12 cellular contexts compared by ENCODE assay signal in the genomic region with DNA sequence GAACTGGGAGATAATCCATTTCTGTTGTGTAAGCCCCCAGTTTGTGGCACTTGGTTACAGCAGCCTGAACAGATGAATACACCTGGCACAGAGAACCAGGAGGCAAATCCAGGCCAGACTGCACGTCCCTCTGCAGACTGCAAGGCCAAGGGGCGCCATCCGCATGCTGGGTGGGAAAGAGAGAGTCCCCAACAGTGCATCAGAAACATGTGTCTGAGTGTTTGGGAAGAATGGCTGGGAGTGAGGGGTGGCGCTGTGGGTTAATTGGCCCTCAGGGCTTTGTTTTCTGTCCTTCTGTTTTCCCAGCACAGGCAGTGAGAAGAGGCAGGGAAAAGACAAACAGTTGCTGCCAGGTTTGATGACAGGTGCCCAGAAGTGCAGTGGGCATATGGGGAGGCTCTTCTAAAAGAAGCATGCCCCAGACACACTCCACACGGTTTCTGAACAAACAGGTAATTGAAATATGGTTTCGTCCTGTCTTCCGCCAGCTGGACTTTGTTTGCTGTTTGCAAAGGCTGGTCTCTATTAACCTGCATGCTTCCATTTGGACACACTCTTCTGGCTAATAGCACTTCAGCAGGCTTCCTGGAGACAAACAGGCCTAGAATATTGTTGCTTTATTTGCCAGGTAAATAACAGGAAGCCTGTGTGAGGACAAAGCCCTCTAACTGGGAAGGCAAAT. TPM values are rescaled to one million over a fixed set of nuclear protein-coding genes. Genes with fewer than 3 reads are reported as not detected.
DNase-seq lines count a peak whose midpoint lies in the region; TF ChIP-seq lines count a peak whose summit lies in the region.
"Had no signal": no experiment of that assay in that cellular context is flagged by ENCODE, and none has a peak within 500 bp of the region (broad histone marks: within the 10 kb centered on the region; RNA-seq: fewer than 3 reads in every experiment).

No MANE protein-coding gene starts in this region.

- intact Hi-C loops in prostate gland (cut with DNase I) = no loop called here
- intact Hi-C loops in activated T-helper 2 cell treated with anti-CD3 and anti-CD28 coated beads, Interferon-gamma antibody, Interleukin-2, Interleukin-4, amounts not matched to agents 10 μg/mL and 5 μg/mL and 100 μg/mL, durations not matched to agents 14 hours and 24 hours and 36 hours (cut with micrococcal nuclease) = no loop called here

- H3K4me1 ChIP-seq in prostate gland (replicated peaks) = peaks cover 4% of the 10 kb centered on the region

- H3K36me3 ChIP-seq in prostate gland = no peaks in the 10 kb centered on the region

- H3K9me3 ChIP-seq in prostate gland = no peaks in the 10 kb centered on the region

- no peaks in the 10 kb centered on the region for H3K4me1 Mint-ChIP-seq in activated CD4-positive, alpha-beta memory T cell treated with anti-CD3 and anti-CD28 coated beads, Interleukin-2, amount 10 ng/mL, durations not matched to agents 7 days and 5 days
- H3K4me1 Mint-ChIP-seq in activated T-helper 2 cell treated with anti-CD3 and anti-CD28 coated beads, Interferon-gamma antibody, Interleukin-2, Interleukin-4, amounts not matched to agents 10 μg/mL and 5 μg/mL and 100 μg/mL, durations not matched to agents 14 hours and 24 hours and 36 hours (ENCODE audit: low read depth) = no peaks in the 10 kb centered on the region
- H3K4me1 Mint-ChIP-seq: CD4-positive, CD25-positive, alpha-beta regulatory T cell had no signal

- POLR2A ChIA-PET in activated CD4-positive, alpha-beta memory T cell treated with anti-CD3 and anti-CD28 coated beads, Interleukin-2, amount 10 ng/mL, durations not matched to agents 7 days and 5 days (lab: Charles Lee) = no interaction called here

- H3K4me3 ChIP-seq in prostate gland = no peak overlapping the region
- H3K4me3 ChIP-seq: skin epidermis had no signal

- TF ChIP-seq POLR2A in prostate gland (IDR thresholded peaks at IDR 0.05) = no peak

- 64% methylated on average over 7 of the region's 7 CpGs for WGBS in prostate gland

- H3K9me3 Mint-ChIP-seq in activated CD4-positive, alpha-beta memory T cell treated with anti-CD3 and anti-CD28 coated beads, Interleukin-2, amount 10 ng/mL, durations not matched to agents 7 days and 5 days = no peaks in the 10 kb centered on the region
- no peaks in the 10 kb centered on the region for H3K9me3 Mint-ChIP-seq in activated T-helper 2 cell treated with anti-CD3 and anti-CD28 coated beads, Interferon-gamma antibody, Interleukin-2, Interleukin-4, amounts not matched to agents 10 μg/mL and 5 μg/mL and 100 μg/mL, durations not matched to agents 14 hours and 24 hours and 36 hours

- H3K27me3 ChIP-seq in prostate gland (replicated peaks; ENCODE audit: insufficient read depth) = no peaks in the 10 kb centered on the region

- TF ChIP-seq CTCF in prostate gland (IDR thresholded peaks at IDR 0.05) = no peak

- CTCF ChIA-PET in activated CD4-positive, alpha-beta memory T cell treated with anti-CD3 and anti-CD28 coated beads, Interleukin-2, amount 10 ng/mL, durations not matched to agents 7 days and 5 days (lab: Charles Lee) = interaction anchor here (0.6 kb wide), 1 partner anchor 12 kb away, joined by 3 read pairs; no protein-coding TSS in a partner anchor

- peak; percentile 97 for DNase-seq in NCI-H1105 (lab: John Stamatoyannopoulos, UW)
- DNase-seq in NCI-H2171 (lab: John Stamatoyannopoulos, UW) = peak; percentile 81
- peak; percentile 3 to 56 for DNase-seq in cerebellar nuclear complex (lab: John Stamatoyannopoulos, UW)
- no peak for DNase-seq in prostate gland (ENCODE audit: low spot score)
- DNase-seq in activated CD4-positive, alpha-beta memory T cell treated with anti-CD3 and anti-CD28 coated beads, Interleukin-2, amount 10 ng/mL, durations not matched to agents 7 days and 5 days = no peak
- DNase-seq in activated T-helper 2 cell treated with anti-CD3 and anti-CD28 coated beads, Interferon-gamma antibody, Interleukin-2, Interleukin-4, amounts not matched to agents 10 μg/mL and 5 μg/mL and 100 μg/mL, durations not matched to agents 14 hours and 24 hours and 36 hours (ENCODE audit: low spot score) = no peak
- DNase-seq in T-helper 1 cell = no peak
- DNase-seq: CD4-positive, CD25-positive, alpha-beta regulatory T cell; left cardiac atrium; NCI-H446; T-helper 9 cell had no signal

- peaks cover 7% of the 10 kb centered on the region for H3K27me3 Mint-ChIP-seq in activated CD4-positive, alpha-beta memory T cell treated with anti-CD3 and anti-CD28 coated beads, Interleukin-2, amount 10 ng/mL, durations not matched to agents 7 days and 5 days
- peaks cover 9% of the 10 kb centered on the region for H3K27me3 Mint-ChIP-seq in activated T-helper 2 cell treated with anti-CD3 and anti-CD28 coated beads, Interferon-gamma antibody, Interleukin-2, Interleukin-4, amounts not matched to agents 10 μg/mL and 5 μg/mL and 100 μg/mL, durations not matched to agents 14 hours and 24 hours and 36 hours (ENCODE audit: low read depth)

- H3K36me3 Mint-ChIP-seq in activated CD4-positive, alpha-beta memory T cell treated with anti-CD3 and anti-CD28 coated beads, Interleukin-2, amount 10 ng/mL, durations not matched to agents 7 days and 5 days (ENCODE audit: low read depth) = no peaks in the 10 kb centered on the region
- H3K36me3 Mint-ChIP-seq in activated T-helper 2 cell treated with anti-CD3 and anti-CD28 coated beads, Interferon-gamma antibody, Interleukin-2, Interleukin-4, amounts not matched to agents 10 μg/mL and 5 μg/mL and 100 μg/mL, durations not matched to agents 14 hours and 24 hours and 36 hours (ENCODE audit: low read depth) = no peaks in the 10 kb centered on the region
- H3K36me3 Mint-ChIP-seq: CD4-positive, CD25-positive, alpha-beta regulatory T cell had no signal

- no peak overlapping the region for H3K4me3 Mint-ChIP-seq in activated CD4-positive, alpha-beta memory T cell treated with anti-CD3 and anti-CD28 coated beads, Interleukin-2, amount 10 ng/mL, durations not matched to agents 7 days and 5 days
- H3K4me3 Mint-ChIP-seq in activated T-helper 2 cell treated with anti-CD3 and anti-CD28 coated beads, Interferon-gamma antibody, Interleukin-2, Interleukin-4, amounts not matched to agents 10 μg/mL and 5 μg/mL and 100 μg/mL, durations not matched to agents 14 hours and 24 hours and 36 hours (ENCODE audit: low read depth) = no peak overlapping the region
- H3K4me3 Mint-ChIP-seq: CD4-positive, CD25-positive, alpha-beta regulatory T cell had no signal

- H3K27ac ChIP-seq in prostate gland = peak overlapping the region; percentile 37 to 42
- H3K27ac ChIP-seq: skin epidermis had no signal

- no peak overlapping the region for H3K27ac Mint-ChIP-seq in activated CD4-positive, alpha-beta memory T cell treated with anti-CD3 and anti-CD28 coated beads, Interleukin-2, amount 10 ng/mL, durations not matched to agents 7 days and 5 days
- H3K27ac Mint-ChIP-seq in activated T-helper 2 cell treated with anti-CD3 and anti-CD28 coated beads, Interferon-gamma antibody, Interleukin-2, Interleukin-4, amounts not matched to agents 10 μg/mL and 5 μg/mL and 100 μg/mL, durations not matched to agents 14 hours and 24 hours and 36 hours = no peak overlapping the region
- H3K27ac Mint-ChIP-seq: CD4-positive, CD25-positive, alpha-beta regulatory T cell had no signal

RNA-seq across cellular contexts. Expression of a gene that starts 43.4 kb away (rescaled TPM):
- total RNA-seq in prostate gland = 100 to 1,000 TPM in 1 of 2 donors, 10 to 100 TPM in 1; 76.6 to 711 TPM
- total RNA-seq in activated CD4-positive, alpha-beta memory T cell treated with anti-CD3 and anti-CD28 coated beads, Interleukin-2, amount 10 ng/mL, durations not matched to agents 7 days and 5 days = 100 to 1,000 TPM; 119 to 129 TPM
- total RNA-seq in activated T-helper 2 cell treated with anti-CD3 and anti-CD28 coated beads, Interferon-gamma antibody, Interleukin-2, Interleukin-4, amounts not matched to agents 10 μg/mL and 5 μg/mL and 100 μg/mL, durations not matched to agents 14 hours and 24 hours and 36 hours = 198 and 208 TPM in 2 replicates

Comparison
In these comparisons a context has a peak if more than half of its experiments do, and no peak if none do; other contexts are left out.
1. DNase-seq: peak in NCI-H1105 (single experiment), NCI-H2171 (single experiment) and cerebellar nuclear complex (2 of 2); none in prostate gland (single experiment), activated CD4-positive, alpha-beta memory T cell treated with anti-CD3 and anti-CD28 coated beads, Interleukin-2, amount 10 ng/mL, durations not matched to agents 7 days and 5 days (single experiment), activated T-helper 2 cell treated with anti-CD3 and anti-CD28 coated beads, Interferon-gamma antibody, Interleukin-2, Interleukin-4, amounts not matched to agents 10 μg/mL and 5 μg/mL and 100 μg/mL, durations not matched to agents 14 hours and 24 hours and 36 hours (single experiment) and T-helper 1 cell (0 of 5).